ENCODE assay signal across 8 cellular contexts in the genomic region with DNA sequence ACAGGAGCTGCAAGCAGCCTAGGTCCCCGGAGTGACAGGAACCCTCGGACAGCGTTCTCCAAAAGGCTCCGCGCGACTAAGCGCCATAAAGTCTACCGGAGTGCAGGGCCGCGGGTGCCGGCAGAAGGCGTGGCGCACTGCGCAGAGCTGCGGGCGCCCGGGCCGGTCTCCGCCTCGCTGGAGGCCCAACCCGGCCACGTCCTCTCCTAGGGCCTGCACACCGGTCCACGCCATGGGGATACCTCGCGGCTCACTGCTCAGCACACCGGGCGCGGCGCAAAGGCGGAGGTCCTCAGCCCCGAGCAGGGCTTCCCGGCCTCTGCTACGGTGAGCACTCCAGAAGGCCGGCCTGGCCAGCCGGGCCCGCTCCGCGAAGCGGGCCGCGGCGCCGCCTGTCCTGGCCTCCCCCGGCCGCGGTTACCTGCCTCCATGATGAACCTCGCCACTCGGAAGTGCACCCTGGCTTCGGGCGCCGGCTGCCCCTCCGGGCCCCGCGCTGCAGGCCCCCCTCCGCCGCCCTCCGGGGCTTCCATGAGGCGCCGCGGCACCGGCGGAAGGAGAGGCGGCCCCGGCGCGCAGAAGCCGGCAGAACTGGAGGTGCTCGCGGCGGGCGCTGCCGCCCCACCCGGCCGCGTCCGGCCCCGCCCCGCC. TPM values are rescaled to one million over a fixed set of nuclear protein-coding genes. Genes with fewer than 3 reads are reported as not detected.
DNase-seq lines count a peak whose midpoint lies in the region; ATAC-seq and TF ChIP-seq lines count a peak whose summit lies in the region.

CCNQ (minus strand) TSS at position 599 of the 651 bp plus-strand sequence; CDS start at position 533, 66 bp downstream.

- peak; percentile 45 for ATAC-seq in HG02840 (IDR thresholded peaks at IDR 0.05; ENCODE audit: low FRiP score, unreplicated experiment)
- peak; percentile 72 for ATAC-seq in activated naive CD8-positive, alpha-beta T cell treated with anti-CD3 and anti-CD28 coated beads, Interleukin-2, amount 10 ng/mL, durations not matched to agents 7 days and 5 days (ENCODE audit: low read depth)

- no peak for TF ChIP-seq CTCF in right atrium auricular region (IDR thresholded peaks at IDR 0.05)

- H3K4me1 Mint-ChIP-seq in activated naive CD8-positive, alpha-beta T cell treated with anti-CD3 and anti-CD28 coated beads, Interleukin-2, amount 10 ng/mL, durations not matched to agents 7 days and 5 days = peaks cover 21% of the 10 kb centered on the region

- POLR2A ChIA-PET in activated naive CD8-positive, alpha-beta T cell treated with anti-CD3 and anti-CD28 coated beads, Interleukin-2, amount 10 ng/mL, durations not matched to agents 7 days and 5 days (lab: Charles Lee) = interaction anchor here (0.6 to 2.1 kb wide), 3 partner anchors 12 to 506 kb away, joined by 3 to 5 read pairs (median 4); no protein-coding TSS in a partner anchor

- peaks cover 5% of the 10 kb centered on the region for H3K36me3 ChIP-seq in right atrium auricular region

- no peaks in the 10 kb centered on the region for H3K9me3 Mint-ChIP-seq in activated naive CD8-positive, alpha-beta T cell treated with anti-CD3 and anti-CD28 coated beads, Interleukin-2, amount 10 ng/mL, durations not matched to agents 7 days and 5 days

- H3K27me3 ChIP-seq in right atrium auricular region = no peaks in the 10 kb centered on the region

- DNase-seq in SKM-1 (lab: John Stamatoyannopoulos, UW; ENCODE audit: unreplicated experiment) (peak; percentile 50), SKM-1 treated with dmso at 0.1 percent for 144 hours (lab: John Stamatoyannopoulos, UW; ENCODE audit: unreplicated experiment) (no peak), NCI-H748 treated with DMSO at 0.1 percent for 48 hours (lab: John Stamatoyannopoulos, UW) (peak; percentile 11), right atrium auricular region (ENCODE audit: low spot score) (no peak), renal cortical epithelial cell (ENCODE audit: low read depth) (no peak), COLO829 (ENCODE audit: low spot score) (no peak)
- no peak for DNase-seq in activated naive CD8-positive, alpha-beta T cell treated with anti-CD3 and anti-CD28 coated beads, Interleukin-2, amount 10 ng/mL, durations not matched to agents 7 days and 5 days

- H3K27ac Mint-ChIP-seq in activated naive CD8-positive, alpha-beta T cell treated with anti-CD3 and anti-CD28 coated beads, Interleukin-2, amount 10 ng/mL, durations not matched to agents 7 days and 5 days = peak within 1 kb of the TSS; percentile 86

- no peaks in the 10 kb centered on the region for H3K9me3 ChIP-seq in right atrium auricular region

- peak within 1 kb of the TSS; percentile 90 for H3K4me3 Mint-ChIP-seq in activated naive CD8-positive, alpha-beta T cell treated with anti-CD3 and anti-CD28 coated beads, Interleukin-2, amount 10 ng/mL, durations not matched to agents 7 days and 5 days

- H3K4me3 ChIP-seq in right atrium auricular region = peak within 1 kb of the TSS; percentile 49 to 71

- no peaks in the 10 kb centered on the region for H3K27me3 Mint-ChIP-seq in activated naive CD8-positive, alpha-beta T cell treated with anti-CD3 and anti-CD28 coated beads, Interleukin-2, amount 10 ng/mL, durations not matched to agents 7 days and 5 days

- peak within 1 kb of the TSS; percentile 68 to 79 for H3K27ac ChIP-seq in right atrium auricular region

- H3K36me3 Mint-ChIP-seq in activated naive CD8-positive, alpha-beta T cell treated with anti-CD3 and anti-CD28 coated beads, Interleukin-2, amount 10 ng/mL, durations not matched to agents 7 days and 5 days = no peaks in the 10 kb centered on the region

- H3K4me1 ChIP-seq in right atrium auricular region = peaks cover 0 to 16% of the 10 kb centered on the region in 2 donors

RNA-seq across cellular contexts. Expression of gene CCNQ, which starts in this region (rescaled TPM):
- total RNA-seq in activated naive CD8-positive, alpha-beta T cell treated with anti-CD3 and anti-CD28 coated beads, Interleukin-2, amount 10 ng/mL, durations not matched to agents 7 days and 5 days = 10 to 100 TPM; 19.0 to 19.7 TPM
- total RNA-seq in right atrium auricular region (10 to 100 TPM; 48.0 to 65.0 TPM), renal cortical epithelial cell (13.9 and 42.2 TPM in 2 replicates)

Comparison
In these comparisons a context has a peak if more than half of its experiments do, and no peak if none do; other contexts are left out.
1. DNase-seq: peak in SKM-1 (single experiment) and NCI-H748 treated with DMSO at 0.1 percent for 48 hours (single experiment); none in SKM-1 treated with dmso at 0.1 percent for 144 hours (single experiment), activated naive CD8-positive, alpha-beta T cell treated with anti-CD3 and anti-CD28 coated beads, Interleukin-2, amount 10 ng/mL, durations not matched to agents 7 days and 5 days (single experiment), right atrium auricular region (single experiment), renal cortical epithelial cell (single experiment) and COLO829 (single experiment).